In genomic region chr10:25758511-25758910, GRCh38 we compare ENCODE assay signal across 22 cellular contexts.
"Had no signal": no experiment of that assay in that cellular context is flagged by ENCODE, and none has a peak within 500 bp of the region (broad histone marks: within the 10 kb centered on the region; RNA-seq: fewer than 3 reads in every experiment).

No MANE protein-coding gene starts in this region.

- H3K9me3 Mint-ChIP-seq: activated CD4-positive, alpha-beta memory T cell treated with anti-CD3 and anti-CD28 coated beads for 36 hours; activated CD4-positive, alpha-beta T cell treated with anti-CD3 and anti-CD28 coated beads, Interleukin-2, amount 10 ng/mL, durations not matched to agents 24 days and 14 days; activated naive CD4-positive, alpha-beta T cell treated with anti-CD3 and anti-CD28 coated beads, Interleukin-2, amount 10 ng/mL, durations not matched to agents 7 days and 5 days; activated naive CD8-positive, alpha-beta T cell treated with anti-CD3 and anti-CD28 coated beads, Interleukin-2, amount 10 ng/mL, durations not matched to agents 7 days and 5 days; natural killer cell had no signal

- FAIRE-seq: urothelium cell line had no signal

- H3K36me3 ChIP-seq: breast epithelium, esophagus muscularis mucosa, heart left ventricle, spleen, suprapubic skin, tibial nerve had no signal

- ATAC-seq: foreskin keratinocyte, heart left ventricle, natural killer cell had no signal

- H3K9me3 ChIP-seq: breast epithelium, esophagus muscularis mucosa, heart left ventricle, spleen, suprapubic skin had no signal

- H3K27me3 Mint-ChIP-seq: activated CD4-positive, alpha-beta T cell treated with anti-CD3 and anti-CD28 coated beads, Interleukin-2, amount 10 ng/mL, durations not matched to agents 24 days and 14 days; activated naive CD4-positive, alpha-beta T cell treated with anti-CD3 and anti-CD28 coated beads, Interleukin-2, amount 10 ng/mL, durations not matched to agents 7 days and 5 days had no signal

- H3K27ac Mint-ChIP-seq: activated CD4-positive, alpha-beta memory T cell treated with anti-CD3 and anti-CD28 coated beads for 36 hours; activated CD4-positive, alpha-beta T cell treated with anti-CD3 and anti-CD28 coated beads, Interleukin-2, amount 10 ng/mL, durations not matched to agents 24 days and 14 days; activated naive CD4-positive, alpha-beta T cell treated with anti-CD3 and anti-CD28 coated beads, Interleukin-2, amount 10 ng/mL, durations not matched to agents 7 days and 5 days; activated naive CD8-positive, alpha-beta T cell treated with anti-CD3 and anti-CD28 coated beads, Interleukin-2, amount 10 ng/mL, durations not matched to agents 7 days and 5 days; immature natural killer cell; natural killer cell had no signal

- H3K4me1 Mint-ChIP-seq: activated CD4-positive, alpha-beta T cell treated with anti-CD3 and anti-CD28 coated beads, Interleukin-2, amount 10 ng/mL, durations not matched to agents 24 days and 14 days; activated naive CD4-positive, alpha-beta T cell treated with anti-CD3 and anti-CD28 coated beads, Interleukin-2, amount 10 ng/mL, durations not matched to agents 7 days and 5 days; activated naive CD8-positive, alpha-beta T cell treated with anti-CD3 and anti-CD28 coated beads, Interleukin-2, amount 10 ng/mL, durations not matched to agents 7 days and 5 days; immature natural killer cell; natural killer cell had no signal

- H3K36me3 Mint-ChIP-seq: activated CD4-positive, alpha-beta memory T cell treated with anti-CD3 and anti-CD28 coated beads for 36 hours; activated naive CD4-positive, alpha-beta T cell treated with anti-CD3 and anti-CD28 coated beads, Interleukin-2, amount 10 ng/mL, durations not matched to agents 7 days and 5 days; activated naive CD8-positive, alpha-beta T cell treated with anti-CD3 and anti-CD28 coated beads, Interleukin-2, amount 10 ng/mL, durations not matched to agents 7 days and 5 days; immature natural killer cell; natural killer cell had no signal

- H3K4me1 ChIP-seq: breast epithelium, esophagus muscularis mucosa, foreskin keratinocyte, heart left ventricle, spleen, suprapubic skin, tibial nerve had no signal

- H3K27me3 ChIP-seq: breast epithelium, esophagus muscularis mucosa, foreskin keratinocyte, heart left ventricle, suprapubic skin, tibial nerve had no signal

- H3K27ac ChIP-seq: breast epithelium, esophagus muscularis mucosa, foreskin keratinocyte, heart left ventricle, spleen, suprapubic skin, tibial nerve had no signal

- H3K4me3 ChIP-seq: breast epithelium, esophagus muscularis mucosa, heart left ventricle, spleen, suprapubic skin, tibial nerve had no signal

- DNase-seq: activated CD4-positive, alpha-beta memory T cell treated with anti-CD3 and anti-CD28 coated beads for 36 hours; activated CD4-positive, alpha-beta T cell treated with anti-CD3 and anti-CD28 coated beads, Interleukin-2, amount 10 ng/mL, durations not matched to agents 24 days and 14 days; activated CD4-positive, CD25-positive, alpha-beta regulatory T cell treated with anti-CD3 and anti-CD28 coated beads, Interleukin-2, amount 50 U/mL, for 72 hours; activated CD8-positive, alpha-beta memory T cell treated with anti-CD3 and anti-CD28 coated beads, Interleukin-2, amount 50 U/mL, for 4 hours; activated gamma-delta T cell; activated naive CD8-positive, alpha-beta T cell treated with anti-CD3 and anti-CD28 coated beads, Interleukin-2, amount 10 ng/mL, durations not matched to agents 7 days and 5 days; activated T-cell treated with anti-CD3 and anti-CD28 coated beads, Interleukin-2, amount 50 U/mL, for 1 hour; amniotic stem cell; central memory CD4-positive, alpha-beta T cell; foreskin keratinocyte; heart left ventricle; immature natural killer cell; kidney; natural killer cell; spleen; stimulated activated naive CD4-positive, alpha-beta T cell had no signal

- H3K4me3 Mint-ChIP-seq: activated CD4-positive, alpha-beta memory T cell treated with anti-CD3 and anti-CD28 coated beads for 36 hours; activated CD4-positive, alpha-beta T cell treated with anti-CD3 and anti-CD28 coated beads, Interleukin-2, amount 10 ng/mL, durations not matched to agents 24 days and 14 days; activated naive CD4-positive, alpha-beta T cell treated with anti-CD3 and anti-CD28 coated beads, Interleukin-2, amount 10 ng/mL, durations not matched to agents 7 days and 5 days; activated naive CD8-positive, alpha-beta T cell treated with anti-CD3 and anti-CD28 coated beads, Interleukin-2, amount 10 ng/mL, durations not matched to agents 7 days and 5 days; immature natural killer cell; natural killer cell had no signal
